16 cellular contexts compared by ENCODE assay signal in genomic region chr9:75997196-75997595, GRCh38.
"Had no signal": no experiment of that assay in that cellular context is flagged by ENCODE, and none has a peak within 500 bp of the region (broad histone marks: within the 10 kb centered on the region; RNA-seq: fewer than 3 reads in every experiment).

No MANE protein-coding gene starts in this region.

- DNase-seq: effector memory CD4-positive, alpha-beta T cell; foreskin fibroblast; naive B cell; psoas muscle; retina; right lobe of liver; stimulated activated CD4-positive, alpha-beta T cell treated with anti-CD3 and anti-CD28 coated beads, Interleukin-2, amount 100 ng/mL, for 24 hours; stimulated activated CD4-positive, alpha-beta T cell treated with anti-CD3 and anti-CD28 coated beads, Interleukin-4, amount 100 ng/mL, for 4 hours; stimulated activated naive B cell treated with anti-CD40 and anti-IgM and Interleukin-4, amounts not matched to agents 10 μg/mL and 1 μg/mL and 100 μg/mL, for 72 hours; stimulated activated naive CD8-positive, alpha-beta T cell treated with anti-CD3 and anti-CD28 coated beads, Interleukin-15, amount 100 ng/mL, for 72 hours; testis had no signal

- H3K9me3 Mint-ChIP-seq: stimulated activated naive B cell treated with anti-CD40 and anti-IgM and Interleukin-4, amounts not matched to agents 10 μg/mL and 1 μg/mL and 100 μg/mL, for 72 hours had no signal

- H3K4me3 ChIP-seq: esophagus muscularis mucosa, psoas muscle, right lobe of liver, skin epidermis, testis, tibial nerve had no signal

- H3K27me3 Mint-ChIP-seq: naive B cell; stimulated activated naive B cell treated with anti-CD40 and anti-IgM and Interleukin-4, amounts not matched to agents 10 μg/mL and 1 μg/mL and 100 μg/mL, for 72 hours; stimulated activated naive CD8-positive, alpha-beta T cell treated with anti-CD3 and anti-CD28 coated beads, Interleukin-15, amount 100 ng/mL, for 72 hours had no signal

- H3K36me3 Mint-ChIP-seq: naive B cell; stimulated activated naive B cell treated with anti-CD40 and anti-IgM and Interleukin-4, amounts not matched to agents 10 μg/mL and 1 μg/mL and 100 μg/mL, for 72 hours had no signal

- H3K4me1 ChIP-seq: psoas muscle, testis had no signal

- H3K4me3 Mint-ChIP-seq: naive B cell; stimulated activated naive B cell treated with anti-CD40 and anti-IgM and Interleukin-4, amounts not matched to agents 10 μg/mL and 1 μg/mL and 100 μg/mL, for 72 hours; stimulated activated naive CD8-positive, alpha-beta T cell treated with anti-CD3 and anti-CD28 coated beads, Interleukin-15, amount 100 ng/mL, for 72 hours had no signal

- H3K27ac Mint-ChIP-seq: naive B cell; stimulated activated naive B cell treated with anti-CD40 and anti-IgM and Interleukin-4, amounts not matched to agents 10 μg/mL and 1 μg/mL and 100 μg/mL, for 72 hours had no signal

- H3K9me3 ChIP-seq: esophagus muscularis mucosa, neutrophil, psoas muscle, right lobe of liver, testis, tibial nerve had no signal

- H3K4me1 Mint-ChIP-seq: naive B cell; stimulated activated naive B cell treated with anti-CD40 and anti-IgM and Interleukin-4, amounts not matched to agents 10 μg/mL and 1 μg/mL and 100 μg/mL, for 72 hours had no signal

- H3K36me3 ChIP-seq: esophagus muscularis mucosa, neutrophil, right lobe of liver, tibial nerve had no signal

- ATAC-seq: psoas muscle; stimulated activated naive B cell treated with anti-CD40 and anti-IgM and Interleukin-4, amounts not matched to agents 10 μg/mL and 1 μg/mL and 100 μg/mL, for 72 hours; stimulated activated naive CD8-positive, alpha-beta T cell treated with anti-CD3 and anti-CD28 coated beads, Interleukin-15, amount 100 ng/mL, for 72 hours had no signal

- H3K27me3 ChIP-seq: esophagus muscularis mucosa, neutrophil, right lobe of liver, testis, tibial nerve had no signal

- H3K27ac ChIP-seq: epithelial cell of prostate, esophagus muscularis mucosa, neutrophil, psoas muscle, testis, tibial nerve had no signal
